ENCODE assay signal across 15 cellular contexts in the genomic region with DNA sequence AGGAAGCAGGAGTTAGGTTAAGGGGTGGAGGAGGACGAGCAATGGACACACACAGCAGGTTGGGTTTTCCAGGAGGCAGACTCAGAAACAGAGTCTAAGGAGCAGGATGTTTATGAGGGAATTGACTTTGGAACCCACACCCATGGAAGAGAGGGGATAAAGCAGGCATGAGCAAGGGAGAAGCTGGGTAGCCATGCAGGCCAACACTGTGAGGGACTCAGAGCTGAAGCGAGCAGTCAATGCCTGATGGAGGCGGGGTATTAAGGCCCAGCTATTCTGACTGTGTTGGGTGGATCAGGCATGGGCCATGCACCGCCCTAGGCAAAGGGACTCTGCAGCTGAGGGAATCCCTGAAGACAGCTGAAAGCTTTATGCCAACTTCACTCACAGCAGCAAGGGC. TPM values are rescaled to one million over a fixed set of nuclear protein-coding genes. Genes with fewer than 3 reads are reported as not detected.
A peak's percentile ranks its signal among the peaks of the same experiment; 100 is the strongest.
DNase-seq lines count a peak whose midpoint lies in the region; ATAC-seq and TF ChIP-seq lines count a peak whose summit lies in the region.
"Had no signal": no experiment of that assay in that cellular context is flagged by ENCODE, and none has a peak within 500 bp of the region (broad histone marks: within the 10 kb centered on the region; RNA-seq: fewer than 3 reads in every experiment).

No MANE protein-coding gene starts in this region.

- no peak overlapping the region for H3K27ac Mint-ChIP-seq in effector memory CD8-positive, alpha-beta T cell
- no peak overlapping the region for H3K27ac Mint-ChIP-seq in T-helper 2 cell treated with Interferon-gamma antibody and Interleukin-4, amounts not matched to agents 5 μg/mL and 100 μg/mL, for 36 hours
- H3K27ac Mint-ChIP-seq: CD4-positive, CD25-positive, alpha-beta regulatory T cell had no signal

- no peaks in the 10 kb centered on the region for H3K79me2 ChIP-seq in trophoblast cell (ENCODE audit: control insufficient read depth, insufficient read depth, low read length, poor library complexity)

- no peak overlapping the region for H2BK120ac ChIP-seq in trophoblast cell (ENCODE audit: insufficient read depth, low read length, poor library complexity)

- no peak overlapping the region for H2BK5ac ChIP-seq in trophoblast cell (ENCODE audit: low read depth, low read length, poor library complexity)

- H3K27ac ChIP-seq in trophoblast cell (ENCODE audit: low read depth, low read length): no peak overlapping the region
- H3K27ac ChIP-seq: A549 had no signal

- DNase-seq in GM10248 (ENCODE audit: extremely low spot score): peak; percentile 8
- DNase-seq in effector memory CD8-positive, alpha-beta T cell: no peak
- DNase-seq in left colon: no peak
- DNase-seq in trophoblast cell: no peak
- DNase-seq in T-helper 2 cell treated with Interferon-gamma antibody and Interleukin-4, amounts not matched to agents 5 μg/mL and 100 μg/mL, for 36 hours (ENCODE audit: low spot score): no peak
- no peak for DNase-seq in GF-D8 (lab: John Stamatoyannopoulos, UW)
- DNase-seq: CD4-positive, CD25-positive, alpha-beta regulatory T cell; DMS53 had no signal

- no peaks in the 10 kb centered on the region for H3K27me3 ChIP-seq in trophoblast cell (ENCODE audit: insufficient read depth, low read length)

- WGBS in trophoblast cell (ENCODE audit: extremely low coverage, insufficient coverage, insufficient read length): no CpG with 5 or more reads among the region's 4 CpGs

- H3K4me3 ChIP-seq in trophoblast cell (ENCODE audit: low read depth, low read length): no peak overlapping the region
- H3K4me3 ChIP-seq: A549, K562 had no signal

- no peaks in the 10 kb centered on the region for H3K9me3 Mint-ChIP-seq in effector memory CD8-positive, alpha-beta T cell
- H3K9me3 Mint-ChIP-seq in T-helper 2 cell treated with Interferon-gamma antibody and Interleukin-4, amounts not matched to agents 5 μg/mL and 100 μg/mL, for 36 hours: no peaks in the 10 kb centered on the region

- H2AFZ ChIP-seq in trophoblast cell (ENCODE audit: insufficient read depth, low read length, poor library complexity): no peak overlapping the region

- CTCF ChIA-PET in GM10248 (lab: Yijun Ruan, JAX): no interaction called here

- no peak overlapping the region for H4K91ac ChIP-seq in trophoblast cell (ENCODE audit: low read depth, low read length)

- no peak overlapping the region for H4K12ac ChIP-seq in trophoblast cell (ENCODE audit: low read depth, low read length)

- no peak overlapping the region for H3K18ac ChIP-seq in trophoblast cell (ENCODE audit: low read length)

- peak overlapping the region; percentile 11 to 35 for H3K4me3 Mint-ChIP-seq in effector memory CD8-positive, alpha-beta T cell
- no peak overlapping the region for H3K4me3 Mint-ChIP-seq in T-helper 2 cell treated with Interferon-gamma antibody and Interleukin-4, amounts not matched to agents 5 μg/mL and 100 μg/mL, for 36 hours
- H3K4me3 Mint-ChIP-seq: CD4-positive, CD25-positive, alpha-beta regulatory T cell had no signal

- H3K9me3 ChIP-seq in trophoblast cell (ENCODE audit: insufficient read depth, low read depth, low read length): peaks cover 4% of the 10 kb centered on the region
- H3K9me3 ChIP-seq: A549 had no signal

- H3K14ac ChIP-seq in trophoblast cell (ENCODE audit: low read length): no peak overlapping the region

- H3K79me1 ChIP-seq in trophoblast cell (ENCODE audit: low read length): no peaks in the 10 kb centered on the region

- no peak overlapping the region for H2BK12ac ChIP-seq in trophoblast cell (ENCODE audit: low read length)

- peaks cover 8% of the 10 kb centered on the region in 2 donors for H3K4me1 Mint-ChIP-seq in effector memory CD8-positive, alpha-beta T cell (ENCODE audit: low read depth in 2 of 2)
- no peaks in the 10 kb centered on the region for H3K4me1 Mint-ChIP-seq in T-helper 2 cell treated with Interferon-gamma antibody and Interleukin-4, amounts not matched to agents 5 μg/mL and 100 μg/mL, for 36 hours (ENCODE audit: low read depth)
- H3K4me1 Mint-ChIP-seq: CD4-positive, CD25-positive, alpha-beta regulatory T cell had no signal

- no peak for ATAC-seq in effector memory CD8-positive, alpha-beta T cell (replicated peaks)
- ATAC-seq in left colon (peak; percentile 30), HG02642 (IDR thresholded peaks at IDR 0.05; ENCODE audit: poor library complexity, unreplicated experiment) (no peak)
- ATAC-seq: A549, HCT116, K562 had no signal

- no peak overlapping the region for H3K23ac ChIP-seq in trophoblast cell (ENCODE audit: low read length)

- H2AK5ac ChIP-seq in trophoblast cell (ENCODE audit: low read length): no peak overlapping the region

- H3K27me3 Mint-ChIP-seq in effector memory CD8-positive, alpha-beta T cell: peaks cover 53 to 71% of the 10 kb centered on the region in 2 donors
- H3K27me3 Mint-ChIP-seq in T-helper 2 cell treated with Interferon-gamma antibody and Interleukin-4, amounts not matched to agents 5 μg/mL and 100 μg/mL, for 36 hours (ENCODE audit: low read depth): peaks cover 12% of the 10 kb centered on the region
- H3K27me3 Mint-ChIP-seq: CD4-positive, CD25-positive, alpha-beta regulatory T cell had no signal

- H3K36me3 ChIP-seq in trophoblast cell (ENCODE audit: control insufficient read depth in 1 of 2, insufficient read depth in 2 of 2, low read length in 2 of 2): no peaks in the 10 kb centered on the region

- no peak for TF ChIP-seq CTCF in GM10248 (IDR thresholded peaks at IDR 0.05; ENCODE audit: control extremely low read depth, extremely low read depth, low read depth, missing control alignments)

- no peak overlapping the region for H3K4ac ChIP-seq in trophoblast cell (ENCODE audit: low read depth, low read length)

- no peak overlapping the region for H4K8ac ChIP-seq in trophoblast cell (ENCODE audit: low read depth, low read length)

- intact Hi-C loops in left colon (cut with DNase I, micrococcal nuclease): no loop called here

- H3K4me1 ChIP-seq in trophoblast cell (ENCODE audit: control insufficient read depth in 1 of 2, insufficient read depth in 2 of 2, low read length in 2 of 2): no peaks in the 10 kb centered on the region
- H3K4me1 ChIP-seq: A549 had no signal

- no peaks in the 10 kb centered on the region for H3K36me3 Mint-ChIP-seq in effector memory CD8-positive, alpha-beta T cell (ENCODE audit: insufficient read depth)
- no peaks in the 10 kb centered on the region for H3K36me3 Mint-ChIP-seq in T-helper 2 cell treated with Interferon-gamma antibody and Interleukin-4, amounts not matched to agents 5 μg/mL and 100 μg/mL, for 36 hours (ENCODE audit: low read depth)
- H3K36me3 Mint-ChIP-seq: CD4-positive, CD25-positive, alpha-beta regulatory T cell had no signal

- H3K4me2 ChIP-seq in trophoblast cell (ENCODE audit: low read length): no peak overlapping the region
- H3K4me2 ChIP-seq: A549 had no signal

- POLR2A ChIA-PET in GM10248 (lab: Yijun Ruan, JAX): no interaction called here

- peak overlapping the region; percentile 13 for H3K9ac ChIP-seq in trophoblast cell (ENCODE audit: low read length)

RNA-seq across cellular contexts. Expression of gene TEX51, which starts 37.5 kb away (rescaled TPM):
- total RNA-seq in left colon: not detected
- polyA plus RNA-seq in trophoblast cell (2013): not detected in 2 replicates
- total RNA-seq: CD4-positive, CD25-positive, alpha-beta regulatory T cell; H4; K562 had no signal
- polyA plus RNA-seq: A549; AG04450; BJ; CD4-positive, CD25-positive, alpha-beta regulatory T cell; K562 had no signal
